Comparison of ENCODE assay signal across 13 cellular contexts in genomic region chr1:218462591-218462990, GRCh38.
DNase-seq lines count a peak whose midpoint lies in the region; ATAC-seq and TF ChIP-seq lines count a peak whose summit lies in the region.
"Had no signal": no experiment of that assay in that cellular context is flagged by ENCODE, and none has a peak within 500 bp of the region (broad histone marks: within the 10 kb centered on the region; RNA-seq: fewer than 3 reads in every experiment).

No MANE protein-coding gene starts in this region.

- TF ChIP-seq EP300 in ovary (IDR thresholded peaks at IDR 0.05) = no peak

- TF ChIP-seq POLR2A in ovary (IDR thresholded peaks at IDR 0.05) = no peak
- no peak for TF ChIP-seq POLR2A in uterus (IDR thresholded peaks at IDR 0.05)

- DNase-seq in heart right ventricle (no peak), Right ventricle myocardium inferior (ENCODE audit: missing footprints) (no peak), fibroblast of pulmonary artery (ENCODE audit: low read depth) (peak; percentile 18), ovary (no peak), uterus (no peak), left lobe of liver (ENCODE audit: low spot score) (no peak), DMS53 treated with DMSO at 0.1 percent for 48 hours (lab: John Stamatoyannopoulos, UW; ENCODE audit: unreplicated experiment) (no peak), ureter (ENCODE audit: low spot score) (no peak)
- DNase-seq: activated naive CD4-positive, alpha-beta T cell treated with Interleukin-2 at 50 U/mL for 16 hours; central memory CD4-positive, alpha-beta T cell; H7; NCI-H2029 treated with DMSO at 0.1 percent for 48 hours; SJCRH30 had no signal

- WGBS in heart right ventricle, 2 donors = 23 to 26% methylated on average over 2 of the region's 2 CpGs
- WGBS in ovary, 3 donors = 60 to 65% (median 64%) methylated on average over 2 of the region's 2 CpGs

- no peak for ATAC-seq in heart right ventricle
- ATAC-seq in Right ventricle myocardium inferior = no peak
- no peak for ATAC-seq in left lobe of liver

- peak overlapping the region; percentile 44 to 93 (median 82) for H3K27ac ChIP-seq in heart right ventricle
- peak overlapping the region; percentile 32 to 67 for H3K27ac ChIP-seq in ovary
- H3K27ac ChIP-seq in uterus = peak overlapping the region; percentile 74 to 81
- H3K27ac ChIP-seq: SJCRH30 had no signal

- H3K36me3 ChIP-seq in heart right ventricle (no peaks in the 10 kb centered on the region), ovary (no peaks in the 10 kb centered on the region), uterus (no peaks in the 10 kb centered on the region)
- H3K36me3 ChIP-seq: SJCRH30 had no signal

- intact Hi-C loops in heart right ventricle (cut with DNase I) = loop anchor here in 4 of 10 donors (5.0 to 10.0 kb wide), 4 partner anchors 108 to 712 kb away; partner anchors contain the start of genes TGFB2 (in 3 of the 4) and LYPLAL1 (in 1 of the 4)
- intact Hi-C loops in Right ventricle myocardium inferior (cut with DNase I) = loop anchor here (5.0 to 10.0 kb wide), 2 partner anchors 115 to 712 kb away; partner anchors contain the start of genes LYPLAL1 and TGFB2
- intact Hi-C loops in ovary (cut with DNase I) = no loop called here
- intact Hi-C loops in uterus (cut with DNase I; ENCODE audit: low total_unique reads) = no loop called here

- H3K27me3 ChIP-seq in heart right ventricle (no peaks in the 10 kb centered on the region), ovary (no peaks in the 10 kb centered on the region), uterus (no peaks in the 10 kb centered on the region)
- H3K27me3 ChIP-seq: SJCRH30 had no signal

- peak overlapping the region in 1 of 10 donors; percentile 1 for H3K4me3 ChIP-seq in heart right ventricle
- no peak overlapping the region for H3K4me3 ChIP-seq in fibroblast of pulmonary artery (replicated peaks; ENCODE audit: low read depth, low read length)
- H3K4me3 ChIP-seq in ovary = no peak overlapping the region
- H3K4me3 ChIP-seq in uterus = no peak overlapping the region
- H3K4me3 ChIP-seq: SJCRH30 had no signal

- H3K4me1 ChIP-seq in heart right ventricle (peaks cover 14 to 71% (median 60%) of the 10 kb centered on the region in 9 donors), ovary (ENCODE audit: insufficient read depth) (peaks cover 6% of the 10 kb centered on the region), uterus (peaks cover 8 to 13% of the 10 kb centered on the region in 2 donors)

- TF ChIP-seq CTCF in heart right ventricle (IDR thresholded peaks at IDR 0.05) (no peak), fibroblast of pulmonary artery (IDR thresholded peaks at IDR 0.05; ENCODE audit: low read length, missing control alignments) (no peak), ovary (IDR thresholded peaks at IDR 0.05) (no peak), uterus (IDR thresholded peaks at IDR 0.05) (no peak)

- no peaks in the 10 kb centered on the region for H3K9me3 ChIP-seq in heart right ventricle
- H3K9me3 ChIP-seq in ovary = no peaks in the 10 kb centered on the region
- no peaks in the 10 kb centered on the region for H3K9me3 ChIP-seq in uterus
- H3K9me3 ChIP-seq: SJCRH30 had no signal
